In genomic region chr19:42548545-42548944, GRCh38 we compare ENCODE assay signal across 3 cellular contexts.
A peak's percentile ranks its signal among the peaks of the same experiment; 100 is the strongest.
TF ChIP-seq lines count a peak whose summit lies in the region.

No MANE protein-coding gene starts in this region.

TF ChIP-seq in SK-N-SH, 30 proteins besides CTCF, POLR2A, EP300 and RAD21:
- TF ChIP-seq REST (IDR thresholded peaks at IDR 0.05; ENCODE audit: low read depth, low read length) (peak; percentile 83), MAX (IDR thresholded peaks at IDR 0.05; ENCODE audit: low read depth) (no peak)

TF ChIP-seq in SK-N-SH treated with all-trans-retinoic acid at 6 μM for 48 hours, 23 proteins besides CTCF, POLR2A, EP300 and RAD21:
- TF ChIP-seq RARB (CRISPR knock-in tag; IDR thresholded peaks at IDR 0.05) (no peak), SNAI2 (CRISPR knock-in tag; IDR thresholded peaks at IDR 0.05) (no peak), ISL1 (CRISPR knock-in tag; IDR thresholded peaks at IDR 0.05) (no peak), ZC3H10 (CRISPR knock-in tag; IDR thresholded peaks at IDR 0.05) (no peak), ZNF8 (CRISPR knock-in tag; IDR thresholded peaks at IDR 0.05) (no peak), ARNTL (CRISPR knock-in tag; IDR thresholded peaks at IDR 0.05; ENCODE audit: borderline replicate concordance, low read depth) (no peak), CREB5 (CRISPR knock-in tag; IDR thresholded peaks at IDR 0.05; ENCODE audit: low read depth) (no peak), ZNF70 (CRISPR knock-in tag; IDR thresholded peaks at IDR 0.05) (no peak), GLIS3 (CRISPR knock-in tag; IDR thresholded peaks at IDR 0.05) (no peak), BACH2 (CRISPR knock-in tag; IDR thresholded peaks at IDR 0.05; ENCODE audit: borderline replicate concordance) (no peak), CSRNP3 (CRISPR knock-in tag; IDR thresholded peaks at IDR 0.05) (no peak), TCF4 (CRISPR knock-in tag; IDR thresholded peaks at IDR 0.05; ENCODE audit: borderline replicate concordance) (no peak), CSDC2 (CRISPR knock-in tag; IDR thresholded peaks at IDR 0.05) (no peak), PATZ1 (CRISPR knock-in tag; IDR thresholded peaks at IDR 0.05; ENCODE audit: borderline replicate concordance) (no peak), OSR1 (CRISPR knock-in tag; IDR thresholded peaks at IDR 0.05) (no peak), ESRRG (CRISPR knock-in tag; IDR thresholded peaks at IDR 0.05) (no peak), TSHZ2 (CRISPR knock-in tag; IDR thresholded peaks at IDR 0.05) (no peak), ZFP3 (CRISPR knock-in tag; IDR thresholded peaks at IDR 0.05) (no peak), ZFP30 (CRISPR knock-in tag; IDR thresholded peaks at IDR 0.05) (no peak), PPARA (CRISPR knock-in tag; IDR thresholded peaks at IDR 0.05; ENCODE audit: borderline replicate concordance) (no peak)

TF ChIP-seq in GM12878, 131 proteins besides CTCF, POLR2A, EP300 and RAD21:
- TF ChIP-seq HCFC1 (IDR thresholded peaks at IDR 0.05; ENCODE audit: low read length) = no peak
- peak; percentile 55; the same call in 1 of the 2 replicates for TF ChIP-seq REST (IDR thresholded peaks at IDR 0.05; ENCODE audit: low read depth, low read length)
